ENCODE assay signal across 9 cellular contexts in genomic region chr6:151284431-151285060, GRCh38. TPM values are rescaled to one million over a fixed set of nuclear protein-coding genes. Genes with fewer than 3 reads are reported as not detected.
DNase-seq lines count a peak whose midpoint lies in the region; ATAC-seq and TF ChIP-seq lines count a peak whose summit lies in the region.
"Had no signal": no experiment of that assay in that cellular context is flagged by ENCODE, and none has a peak within 500 bp of the region (broad histone marks: within the 10 kb centered on the region; RNA-seq: fewer than 3 reads in every experiment).

No MANE protein-coding gene starts in this region.

- H3K36me3 ChIP-seq in aorta (ENCODE audit: control insufficient read depth in 1 of 2, insufficient read depth in 2 of 2, low read length in 1 of 2) = no peaks in the 10 kb centered on the region

- H3K9me3 ChIP-seq in T-helper 17 cell (ENCODE audit: control insufficient read depth, low read length, poor library complexity, severe bottlenecking) = no peaks in the 10 kb centered on the region
- H3K9me3 ChIP-seq in aorta (ENCODE audit: control insufficient read depth, low read length) = no peaks in the 10 kb centered on the region

- peaks cover 20% of the 10 kb centered on the region for H3K4me1 Mint-ChIP-seq in T-helper 17 cell
- peaks cover 18 to 32% (median 20%) of the 10 kb centered on the region in 3 donors for H3K4me1 Mint-ChIP-seq in naive B cell

- peaks cover 65% of the 10 kb centered on the region for H3K27me3 Mint-ChIP-seq in T-helper 17 cell
- H3K27me3 Mint-ChIP-seq in naive B cell = no peaks in the 10 kb centered on the region

- no peak overlapping the region for H3K27ac ChIP-seq in aorta (ENCODE audit: low read depth in 1 of 2, low read length in 2 of 2)

- H3K9me3 Mint-ChIP-seq in naive B cell = peaks cover 0 to 1% (median 0%) of the 10 kb centered on the region in 7 donors

- TF ChIP-seq CTCF in GM12865 (IDR thresholded peaks at IDR 0.05; ENCODE audit: insufficient read depth, low read depth, low read length, missing control alignments) = no peak

- no peak overlapping the region for H3K27ac Mint-ChIP-seq in T-helper 17 cell
- H3K27ac Mint-ChIP-seq in naive B cell = peak overlapping the region in 2 of 6 donors; percentile 16 to 56

- no peaks in the 10 kb centered on the region for H3K27me3 ChIP-seq in aorta (ENCODE audit: control insufficient read depth in 1 of 2, insufficient read depth in 2 of 2, low read length in 1 of 2)

- H3K4me3 Mint-ChIP-seq in T-helper 17 cell (peak overlapping the region; percentile 5), naive B cell (peak overlapping the region in 7 of 8 donors; percentile 23 to 75 (median 48))

- peak; percentile 26 for DNase-seq in GM12865 (ENCODE audit: low read depth)
- DNase-seq in T-helper 17 cell = no peak
- DNase-seq in naive B cell = no peak
- DNase-seq in NCI-H128 (lab: John Stamatoyannopoulos, UW; ENCODE audit: unreplicated experiment) = no peak
- no peak for DNase-seq in amniotic stem cell (lab: John Stamatoyannopoulos, UW)
- no peak for DNase-seq in DMS79 (lab: John Stamatoyannopoulos, UW)
- no peak for DNase-seq in aorta
- DNase-seq: MM.1S had no signal

- 75 to 84% methylated on average over 6 of the region's 6 CpGs for WGBS in aorta, 2 donors

- H3K36me3 Mint-ChIP-seq in T-helper 17 cell (ENCODE audit: low read depth) (no peaks in the 10 kb centered on the region), naive B cell (no peaks in the 10 kb centered on the region)

- peak; percentile 46 for ATAC-seq in GM21360 (IDR thresholded peaks at IDR 0.05; ENCODE audit: unreplicated experiment)
- no peak for ATAC-seq in T-helper 17 cell
- ATAC-seq in naive B cell (ENCODE audit: low read depth in 2 of 2) = no peak
- no peak for ATAC-seq in aorta (ENCODE audit: low FRiP score)

- H3K4me3 ChIP-seq in GM12865 (ENCODE audit: low read depth, low read length) (peak overlapping the region; percentile 35), aorta (ENCODE audit: low read length in 2 of 2) (no peak overlapping the region)

- intact Hi-C loops in aorta (cut with DNase I) = no loop called here

- no peaks in the 10 kb centered on the region for H3K4me1 ChIP-seq in aorta (ENCODE audit: control insufficient read depth in 1 of 2, insufficient read depth in 2 of 2, low read length in 2 of 2)

RNA-seq across cellular contexts. Expression of gene AKAP12, which starts 44.8 kb away (rescaled TPM):
- total RNA-seq in T-helper 17 cell (under 1 TPM; 0.18 to 0.20 TPM), aorta (100 to 1,000 TPM in 1 of 2 donors, 10 to 100 TPM in 1; 77.7 to 101 TPM)
- polyA plus RNA-seq in naive B cell (ENCODE audit: low read depth in 6 of 6) (under 1 TPM in 3 of 6 donors, not detected in 3; 0.04 to 0.19 (median 0.08) TPM), aorta (10 to 100 TPM; 19.2 to 69.3 TPM)

Comparison
In these comparisons a context has a peak if more than half of its experiments do, and no peak if none do; other contexts are left out.
1. RNA of gene AKAP12, which starts 44.8 kb away (total RNA-seq): 77.7 to 101 TPM in aorta; 0.18 to 0.20 TPM in T-helper 17 cell; every median in the first group is over 10 times any median in the second.